8 cellular contexts compared by ENCODE assay signal in the genomic region with DNA sequence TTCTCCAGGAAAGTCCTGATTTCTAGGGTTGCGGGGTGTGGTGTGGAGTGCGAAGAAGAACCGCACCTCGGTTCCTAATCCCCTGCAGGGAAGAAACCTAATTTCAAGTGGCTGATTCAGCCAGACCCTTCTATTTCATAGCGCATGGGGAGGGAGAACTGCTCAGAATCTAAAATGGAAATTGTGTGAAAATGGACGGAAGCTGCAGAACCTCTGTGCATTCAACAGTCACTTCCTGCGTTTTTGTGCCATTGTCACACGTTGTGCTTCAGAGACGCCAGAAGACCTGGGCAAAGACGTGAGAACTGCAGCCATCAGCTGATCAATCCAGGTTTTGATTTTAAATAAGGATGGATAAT. TPM values are rescaled to one million over a fixed set of nuclear protein-coding genes. Genes with fewer than 3 reads are reported as not detected.
DNase-seq lines count a peak whose midpoint lies in the region; ATAC-seq lines count a peak whose summit lies in the region.

No MANE protein-coding gene starts in this region.

- intact Hi-C loops in activated CD4-positive, alpha-beta T cell treated with anti-CD3 and anti-CD28 coated beads for 36 hours (cut with DNase I, micrococcal nuclease): loop anchor here (2.0 to 5.0 kb wide), 5 partner anchors 39 to 1614 kb away; partner anchors contain the start of genes ATP6V1A (in 1 of the 2), NAA50 (in 1 of the 2) and ZBTB20 (in 1 of the 2)

- no peaks in the 10 kb centered on the region for H3K27me3 Mint-ChIP-seq in activated CD4-positive, alpha-beta T cell treated with anti-CD3 and anti-CD28 coated beads for 36 hours
- H3K27me3 Mint-ChIP-seq in activated T-cell treated with anti-CD3 and anti-CD28 coated beads, Interleukin-2, amount 50 U/mL, for 4 hours (ENCODE audit: low read depth): no peaks in the 10 kb centered on the region

- H3K27ac Mint-ChIP-seq in activated CD4-positive, alpha-beta T cell treated with anti-CD3 and anti-CD28 coated beads for 36 hours: peak overlapping the region; percentile 96

- ATAC-seq in activated CD4-positive, alpha-beta T cell treated with anti-CD3 and anti-CD28 coated beads for 36 hours: peak; percentile 34
- ATAC-seq in HG03175 (IDR thresholded peaks at IDR 0.05; ENCODE audit: unreplicated experiment): peak; percentile 35
- peak; percentile 45 to 55 for ATAC-seq in activated T-cell treated with anti-CD3 and anti-CD28 coated beads, Interleukin-2, amount 50 U/mL, for 4 hours

- H3K4me3 Mint-ChIP-seq in activated CD4-positive, alpha-beta T cell treated with anti-CD3 and anti-CD28 coated beads for 36 hours: peak overlapping the region; percentile 89
- H3K4me3 Mint-ChIP-seq in activated T-cell treated with anti-CD3 and anti-CD28 coated beads, Interleukin-2, amount 50 U/mL, for 4 hours: peak overlapping the region; percentile 93

- peak; percentile 61 for DNase-seq in activated CD4-positive, alpha-beta T cell treated with anti-CD3 and anti-CD28 coated beads for 36 hours
- DNase-seq in activated CD4-positive, alpha-beta T cell treated with anti-CD3 and anti-CD28 coated beads for 1 hour: no peak
- peak; percentile 15 for DNase-seq in activated T-cell treated with anti-CD3 and anti-CD28 coated beads, Interleukin-2, amount 50 U/mL, for 4 hours
- DNase-seq in stimulated activated CD4-positive, alpha-beta T cell treated with anti-CD3 and anti-CD28 coated beads, Interleukin-4, amount 100 ng/mL, for 24 hours: peak; percentile 42
- DNase-seq in DMS 273 (lab: John Stamatoyannopoulos, UW; ENCODE audit: unreplicated experiment) (no peak), SW480 (ENCODE audit: low spot score) (no peak)

- H3K4me1 Mint-ChIP-seq in activated CD4-positive, alpha-beta T cell treated with anti-CD3 and anti-CD28 coated beads for 36 hours: peaks cover 59% of the 10 kb centered on the region
- peaks cover 62% of the 10 kb centered on the region for H3K4me1 Mint-ChIP-seq in activated T-cell treated with anti-CD3 and anti-CD28 coated beads, Interleukin-2, amount 50 U/mL, for 4 hours (ENCODE audit: low read depth)

- H3K4me3 ChIP-seq in iPS-11a (ENCODE audit: low read depth, low read length): peak overlapping the region; percentile 44

- H3K9me3 Mint-ChIP-seq in activated CD4-positive, alpha-beta T cell treated with anti-CD3 and anti-CD28 coated beads for 36 hours (ENCODE audit: low read depth): no peaks in the 10 kb centered on the region
- H3K9me3 Mint-ChIP-seq in activated T-cell treated with anti-CD3 and anti-CD28 coated beads, Interleukin-2, amount 50 U/mL, for 4 hours: no peaks in the 10 kb centered on the region

- peaks cover 17% of the 10 kb centered on the region for H3K36me3 Mint-ChIP-seq in activated CD4-positive, alpha-beta T cell treated with anti-CD3 and anti-CD28 coated beads for 36 hours (ENCODE audit: low read depth)
- peaks cover 12% of the 10 kb centered on the region for H3K36me3 Mint-ChIP-seq in activated T-cell treated with anti-CD3 and anti-CD28 coated beads, Interleukin-2, amount 50 U/mL, for 4 hours (ENCODE audit: insufficient read depth)

- POLR2A ChIA-PET in activated CD4-positive, alpha-beta T cell treated with anti-CD3 and anti-CD28 coated beads for 36 hours (lab: Charles Lee): interaction anchor here (0.6 to 1.1 kb wide), 3 partner anchors 18 to 21 kb away, joined by 3 to 6 read pairs (median 3); partner anchors contain the start of gene SPICE1

- CTCF ChIA-PET in activated CD4-positive, alpha-beta T cell treated with anti-CD3 and anti-CD28 coated beads for 36 hours (lab: Charles Lee): interaction anchor here (0.7 to 2.0 kb wide), 6 partner anchors 27 to 94 kb away, joined by 3 to 10 read pairs (median 4); no protein-coding TSS in a partner anchor

RNA-seq across cellular contexts. Expression of gene SIDT1, which starts 1.2 kb away (rescaled TPM):
- total RNA-seq in activated CD4-positive, alpha-beta T cell treated with anti-CD3 and anti-CD28 coated beads for 36 hours: 10 to 100 TPM; 19.0 to 19.7 TPM
- 1 to 10 TPM; 4.8 to 7.0 (median 6.0) TPM for total RNA-seq in activated T-cell treated with anti-CD3 and anti-CD28 coated beads, Interleukin-2, amount 50 U/mL, for 4 hours

RNA-seq across cellular contexts. Expression of gene SPICE1, which starts 18.6 kb away (rescaled TPM):
- 10 to 100 TPM; 31.9 to 32.8 TPM for total RNA-seq in activated CD4-positive, alpha-beta T cell treated with anti-CD3 and anti-CD28 coated beads for 36 hours
- total RNA-seq in activated T-cell treated with anti-CD3 and anti-CD28 coated beads, Interleukin-2, amount 50 U/mL, for 4 hours: 10 to 100 TPM; 12.8 to 16.7 (median 14.2) TPM

Comparison
In these comparisons a context has a peak if more than half of its experiments do, and no peak if none do; other contexts are left out.
1. DNase-seq: peak in activated CD4-positive, alpha-beta T cell treated with anti-CD3 and anti-CD28 coated beads for 36 hours (single experiment), activated T-cell treated with anti-CD3 and anti-CD28 coated beads, Interleukin-2, amount 50 U/mL, for 4 hours (single experiment) and stimulated activated CD4-positive, alpha-beta T cell treated with anti-CD3 and anti-CD28 coated beads, Interleukin-4, amount 100 ng/mL, for 24 hours (single experiment); none in activated CD4-positive, alpha-beta T cell treated with anti-CD3 and anti-CD28 coated beads for 1 hour (single experiment), DMS 273 (single experiment) and SW480 (single experiment).
2. Peak in every context shown above with its lines, with median percentiles within 50 percentile points of each other: ATAC-seq.